9 cellular contexts compared by ENCODE assay signal in genomic region chr18:48953096-48953706, GRCh38. TPM values are rescaled to one million over a fixed set of nuclear protein-coding genes. Genes with fewer than 3 reads are reported as not detected.
DNase-seq lines count a peak whose midpoint lies in the region; FAIRE-seq and TF ChIP-seq lines count a peak whose summit lies in the region.
"Had no signal": no experiment of that assay in that cellular context is flagged by ENCODE, and none has a peak within 500 bp of the region (broad histone marks: within the 10 kb centered on the region; RNA-seq: fewer than 3 reads in every experiment).

No MANE protein-coding gene starts in this region.

- H3K4me3 Mint-ChIP-seq in CD8-positive, alpha-beta memory T cell, result peak overlapping the region; percentile 91 to 98 (median 95)

- H3K79me2 ChIP-seq in MM.1S (ENCODE audit: low read length) (peaks cover 38% of the 10 kb centered on the region), endothelial cell of umbilical vein (ENCODE audit: control insufficient read depth, insufficient read depth, low read length) (peaks cover 17% of the 10 kb centered on the region), osteoblast (ENCODE audit: insufficient read depth, low read length) (peaks cover 34% of the 10 kb centered on the region)

- dilution Hi-C loops in endothelial cell of umbilical vein (cut with MboI; ENCODE audit: extremely low pct_ligation_motif_present, low sequenced_read_pairs), result no loop called here

- peaks cover 0 to 2% of the 10 kb centered on the region in 2 donors for H3K27me3 Mint-ChIP-seq in CD8-positive, alpha-beta memory T cell

- DNase-seq in CD8-positive, alpha-beta memory T cell, result peak in 2 of 5 donors; percentile 59 to 70
- DNase-seq in MM.1S, result no peak
- no peak for DNase-seq in endothelial cell of umbilical vein (ENCODE audit: low read depth, low spot score)
- DNase-seq in osteoblast (ENCODE audit: insufficient read length, low spot score, missing footprints), result no peak
- no peak for DNase-seq in islet precursor cell
- no peak for DNase-seq in stimulated activated CD4-positive, alpha-beta T cell treated with anti-CD3 and anti-CD28 coated beads, Interleukin-2, amount 100 ng/mL, for 24 hours
- no peak for DNase-seq in GM13976 (ENCODE audit: low spot score)
- DNase-seq in NCI-H1417 treated with DMSO at 0.1 percent for 48 hours (lab: John Stamatoyannopoulos, UW), result no peak

- TF ChIP-seq CTCF in MM.1S (IDR thresholded peaks at IDR 0.05; ENCODE audit: low read length), result 0 out of 2 replicates have a peak, but pooled peaks have one; percentile 3
- no peak for TF ChIP-seq CTCF in endothelial cell of umbilical vein (IDR thresholded peaks at IDR 0.05; ENCODE audit: extremely low read depth in 1 of 2, insufficient read depth in 1 of 2, low read depth in 1 of 2, low read length in 2 of 2)
- TF ChIP-seq CTCF in osteoblast (IDR thresholded peaks at IDR 0.05; ENCODE audit: extremely low read depth, low read depth, low read length), result no peak
- no peak for TF ChIP-seq CTCF in GM13976 (IDR thresholded peaks at IDR 0.05; ENCODE audit: borderline replicate concordance, control extremely low read depth, extremely low read depth, insufficient read depth, missing control alignments)

- intact Hi-C loops in endothelial cell of umbilical vein (cut with micrococcal nuclease), result loop anchor here (5.0 kb wide), 2 partner anchors 104 to 494 kb away; no protein-coding TSS in a partner anchor

- in situ Hi-C loops in GM13976 (cut with MboI; ENCODE audit: low sequenced_read_pairs, unreplicated experiment), result no loop called here

- BruUV-seq in endothelial cell of umbilical vein (replicated peaks; lab: Mats Ljungman, UMichigan), result no TSS peak

- H3K9me2 ChIP-seq in MM.1S (replicated peaks; ENCODE audit: insufficient read depth, low read length), result no peaks in the 10 kb centered on the region

- H3K4me3 ChIP-seq in CD8-positive, alpha-beta memory T cell (ENCODE audit: low read length), result peak overlapping the region; percentile 70
- H3K4me3 ChIP-seq in MM.1S (ENCODE audit: low read length) (peak overlapping the region; percentile 80), endothelial cell of umbilical vein (replicated peaks in 1 of 3; ENCODE audit: insufficient read depth in 1 of 3, low read depth in 1 of 3, low read length in 3 of 3) (peak overlapping the region in 2 of 3 experiments; percentile 48 to 62), osteoblast (ENCODE audit: insufficient read depth, low read length) (peak overlapping the region; percentile 78)

- POLR2A ChIA-PET in CD8-positive, alpha-beta memory T cell (lab: Charles Lee), result interaction anchor here (0.9 to 2.6 kb wide), 6 partner anchors 12 to 84 kb away, joined by 3 to 27 read pairs (median 4); no protein-coding TSS in a partner anchor
- POLR2A ChIA-PET in endothelial cell of umbilical vein (lab: Charles Lee), result interaction anchor here (0.7 to 1.4 kb wide), 2 partner anchors 15 to 162 kb away, joined by 4 to 5 read pairs; no protein-coding TSS in a partner anchor

- H3K9me3 ChIP-seq in CD8-positive, alpha-beta memory T cell (ENCODE audit: low read length), result no peaks in the 10 kb centered on the region
- H3K9me3 ChIP-seq in MM.1S (replicated peaks; ENCODE audit: insufficient read depth, low read length) (no peaks in the 10 kb centered on the region), endothelial cell of umbilical vein (replicated peaks; ENCODE audit: control insufficient read depth, insufficient read depth, low read length) (no peaks in the 10 kb centered on the region), osteoblast (ENCODE audit: low read depth, low read length) (no peaks in the 10 kb centered on the region)

- H3K27me3 ChIP-seq in CD8-positive, alpha-beta memory T cell (ENCODE audit: insufficient read depth, low read length, poor library complexity, severe bottlenecking), result no peaks in the 10 kb centered on the region
- no peaks in the 10 kb centered on the region for H3K27me3 ChIP-seq in MM.1S (replicated peaks; ENCODE audit: insufficient read depth, low read length)
- no peaks in the 10 kb centered on the region for H3K27me3 ChIP-seq in endothelial cell of umbilical vein (ENCODE audit: control insufficient read depth in 2 of 2, insufficient read depth in 2 of 2, low read length in 2 of 2)
- H3K27me3 ChIP-seq in osteoblast (ENCODE audit: insufficient read depth, low read length), result no peaks in the 10 kb centered on the region

- peak overlapping the region; percentile 92 for H3K27ac ChIP-seq in CD8-positive, alpha-beta memory T cell (ENCODE audit: low read depth, low read length)
- H3K27ac ChIP-seq in MM.1S (ENCODE audit: low read length), result peak overlapping the region; percentile 96
- peak overlapping the region; percentile 97 for H3K27ac ChIP-seq in endothelial cell of umbilical vein (ENCODE audit: insufficient read depth, low read depth, low read length)
- H3K27ac ChIP-seq in osteoblast (ENCODE audit: low read depth, low read length), result peak overlapping the region; percentile 94

- peak overlapping the region; percentile 89 for H3K9ac ChIP-seq in MM.1S (ENCODE audit: low read length)
- peak overlapping the region; percentile 99 for H3K9ac ChIP-seq in endothelial cell of umbilical vein (replicated peaks; ENCODE audit: extremely low read depth, insufficient read depth, low read length)

- H3K36me3 ChIP-seq in CD8-positive, alpha-beta memory T cell (ENCODE audit: insufficient read depth, low read length), result no peaks in the 10 kb centered on the region
- H3K36me3 ChIP-seq in MM.1S (replicated peaks; ENCODE audit: insufficient read depth, low read length) (no peaks in the 10 kb centered on the region), endothelial cell of umbilical vein (ENCODE audit: control insufficient read depth in 2 of 2, extremely low read depth in 1 of 2, insufficient read depth in 2 of 2, low read length in 2 of 2) (no peaks in the 10 kb centered on the region), osteoblast (ENCODE audit: insufficient read depth, low read length) (peaks cover 13% of the 10 kb centered on the region)

- peaks cover 17% of the 10 kb centered on the region for H3K4me1 ChIP-seq in CD8-positive, alpha-beta memory T cell (ENCODE audit: insufficient read depth, low read length)
- H3K4me1 ChIP-seq in MM.1S (ENCODE audit: low read length) (peaks cover 17% of the 10 kb centered on the region), endothelial cell of umbilical vein (ENCODE audit: control insufficient read depth, extremely low read depth, insufficient read depth, low read length) (peaks cover 33% of the 10 kb centered on the region), osteoblast (ENCODE audit: insufficient read depth, low read length) (peaks cover 39% of the 10 kb centered on the region)

- peaks cover 31 to 40% (median 39%) of the 10 kb centered on the region in 3 donors for H3K4me1 Mint-ChIP-seq in CD8-positive, alpha-beta memory T cell

- CTCF ChIA-PET in CD8-positive, alpha-beta memory T cell (lab: Charles Lee), result interaction anchor here (0.6 to 2.5 kb wide), 9 partner anchors 12 to 283 kb away, joined by 3 to 13 read pairs (median 5); no protein-coding TSS in a partner anchor
- CTCF ChIA-PET in endothelial cell of umbilical vein (lab: Charles Lee), result interaction anchor here (0.9 to 2.5 kb wide), 13 partner anchors 12 to 462 kb away, joined by 3 to 22 read pairs (median 7); no protein-coding TSS in a partner anchor

- H3K9me3 Mint-ChIP-seq in CD8-positive, alpha-beta memory T cell, result no peaks in the 10 kb centered on the region

- no peaks in the 10 kb centered on the region for H3K9me1 ChIP-seq in endothelial cell of umbilical vein (replicated peaks; ENCODE audit: control insufficient read depth, extremely low read depth, insufficient read depth, low read length)

- TF ChIP-seq POLR2A in endothelial cell of umbilical vein (IDR thresholded peaks at IDR 0.05; ENCODE audit: low read depth, low read length), result no peak

- peaks cover 25% of the 10 kb centered on the region for H3F3A ChIP-seq in MM.1S (ENCODE audit: insufficient read depth, low read length)

- peaks cover 0 to 27% (median 0%) of the 10 kb centered on the region in 3 donors for H3K36me3 Mint-ChIP-seq in CD8-positive, alpha-beta memory T cell

- FAIRE-seq in endothelial cell of umbilical vein (lab: Jason Lieb, UNC), result no peak
- FAIRE-seq: endometrium had no signal

- H3K27ac Mint-ChIP-seq in CD8-positive, alpha-beta memory T cell, result peak overlapping the region; percentile 98 to 100 (median 99)

- H2AFZ ChIP-seq in MM.1S (ENCODE audit: low read length) (peak overlapping the region; percentile 83), endothelial cell of umbilical vein (ENCODE audit: low read depth, low read length) (peak overlapping the region; percentile 64), osteoblast (ENCODE audit: low read length) (peak overlapping the region; percentile 73)

- H3K4me2 ChIP-seq in MM.1S (ENCODE audit: low read depth, low read length), result peak overlapping the region; percentile 83
- peak overlapping the region; percentile 68 for H3K4me2 ChIP-seq in endothelial cell of umbilical vein (ENCODE audit: insufficient read depth, low read length)
- H3K4me2 ChIP-seq in osteoblast (ENCODE audit: insufficient read depth, low read length), result peak overlapping the region; percentile 91

- H4K20me1 ChIP-seq in MM.1S (ENCODE audit: insufficient read depth, low read length), result 0 out of 2 replicates have a peak, but pooled peaks cover 3% of the 10 kb centered on the region
- no peaks in the 10 kb centered on the region for H4K20me1 ChIP-seq in endothelial cell of umbilical vein (replicated peaks; ENCODE audit: control insufficient read depth, extremely low read depth, insufficient read depth, low read length)
- H4K20me1 ChIP-seq in osteoblast (ENCODE audit: insufficient read depth, low read length), result peaks cover 21% of the 10 kb centered on the region

TF ChIP-seq in endothelial cell of umbilical vein, 7 proteins besides CTCF, POLR2A, EP300 and RAD21 (continues in another document):
- no peak for TF ChIP-seq EZH2 (IDR thresholded peaks at IDR 0.05; ENCODE audit: borderline replicate concordance, low read depth, low read length, severe bottlenecking)
- no peak for TF ChIP-seq FOS (IDR thresholded peaks at IDR 0.05; ENCODE audit: borderline replicate concordance, insufficient read depth, low read length)
- TF ChIP-seq GATA2 (IDR thresholded peaks at IDR 0.05; ENCODE audit: insufficient read depth, insufficient read length, low read depth, low read length), result no peak
- no peak for TF ChIP-seq POLR2AphosphoS5 (IDR thresholded peaks at IDR 0.05; ENCODE audit: insufficient read depth, low read depth, low read length)

RNA-seq across cellular contexts. Expression of gene SMAD7, which starts 2.4 kb away (rescaled TPM):
- 10 to 100 TPM; 23.3 TPM for total RNA-seq in CD8-positive, alpha-beta memory T cell
- 7.0 TPM for polyA plus RNA-seq in CD8-positive, alpha-beta memory T cell
- total RNA-seq in endothelial cell of umbilical vein, result 3.6 and 4.6 TPM in 2 replicates
- polyA plus RNA-seq in endothelial cell of umbilical vein, result 8.0 and 10.2 TPM in 2 replicates
- 4.5 TPM in 2 replicates for polyA plus RNA-seq in endothelial cell of umbilical vein (2011; cell fraction: cytosol; rRNA removed)
- 5.0 and 9.0 TPM in 2 replicates for polyA plus RNA-seq in endothelial cell of umbilical vein (2011; cell fraction: nucleus; rRNA removed)
- polyA plus RNA-seq in endothelial cell of umbilical vein (2012), result 1.9 and 3.2 TPM in 2 replicates
- 12.6 and 15.2 TPM in 2 replicates for polyA minus RNA-seq in endothelial cell of umbilical vein
- polyA minus RNA-seq in endothelial cell of umbilical vein (2011; cell fraction: cytosol; rRNA and poly(A)+ RNA removed), result 20.6 TPM
- polyA minus RNA-seq in endothelial cell of umbilical vein (2011; cell fraction: nucleus; rRNA and poly(A)+ RNA removed), result 8.1 and 15.0 TPM in 2 replicates
- 76.0 and 81.6 TPM in 2 replicates for total RNA-seq in osteoblast
